Comparison of ENCODE assay signal across 35 cellular contexts in the genomic region with DNA sequence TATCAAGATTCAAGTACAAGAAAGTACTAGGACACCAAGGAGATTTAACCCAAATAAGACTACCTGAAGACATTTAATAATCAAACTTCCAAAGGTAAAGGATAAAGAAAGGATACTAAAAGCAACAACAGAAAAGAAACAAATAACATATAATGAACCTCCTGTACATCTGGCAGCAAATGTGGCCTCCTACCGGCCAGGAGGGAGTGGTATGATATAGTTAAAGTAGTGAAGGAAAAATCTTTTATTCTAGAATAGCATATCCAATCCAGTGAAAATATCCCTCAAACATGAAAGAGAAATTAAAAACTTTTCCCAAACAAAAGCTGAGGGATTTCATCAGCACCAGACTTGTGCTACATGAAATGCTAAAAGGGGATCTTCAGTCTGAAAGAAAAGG.
DNase-seq lines count a peak whose midpoint lies in the region; ATAC-seq, FAIRE-seq and TF ChIP-seq lines count a peak whose summit lies in the region.
"Had no signal": no experiment of that assay in that cellular context is flagged by ENCODE, and none has a peak within 500 bp of the region (broad histone marks: within the 10 kb centered on the region; RNA-seq: fewer than 3 reads in every experiment).

No MANE protein-coding gene starts in this region.

- CTCF ChIA-PET in activated CD4-positive, alpha-beta T cell treated with anti-CD3 and anti-CD28 coated beads for 36 hours (lab: Charles Lee), result no interaction called here

- no peak overlapping the region for H3K4me3 ChIP-seq in LNCaP clone FGC (ENCODE audit: low read depth, low read length)
- no peak overlapping the region for H3K4me3 ChIP-seq in fibroblast of pulmonary artery (replicated peaks; ENCODE audit: low read depth, low read length)
- H3K4me3 ChIP-seq: HAP-1, heart left ventricle, neural progenitor cell, SK-N-MC, skin epidermis had no signal

- H3K4me3 Mint-ChIP-seq in activated CD4-positive, alpha-beta T cell treated with anti-CD3 and anti-CD28 coated beads for 36 hours, result no peak overlapping the region
- H3K4me3 Mint-ChIP-seq: activated T-helper 1 cell treated with anti-CD3 and anti-CD28 coated beads, Interleukin-12 subunit alpha, Interleukin-12 subunit beta, Interleukin-2, Interleukin-4 antibody, amounts not matched to agents 30 ng/mL and 10 ng/mL and 1 ng/mL, durations not matched to agents 14 hours and 24 hours and 36 hours; CD4-positive, alpha-beta T cell; neural progenitor cell; stimulated activated memory B cell treated with anti-CD40 and anti-IgM and Interleukin-4, amounts not matched to agents 10 μg/mL and 1 μg/mL and 100 μg/mL, for 72 hours; T-helper 1 cell treated with Interleukin-12 subunit alpha and Interleukin-12 subunit beta and Interleukin-4 antibody, amounts not matched to agents 30 μg/mL and 1 μg/mL, for 36 hours had no signal

- no peak overlapping the region for H3K27ac Mint-ChIP-seq in activated CD4-positive, alpha-beta T cell treated with anti-CD3 and anti-CD28 coated beads for 36 hours
- H3K27ac Mint-ChIP-seq: activated T-helper 1 cell treated with anti-CD3 and anti-CD28 coated beads, Interleukin-12 subunit alpha, Interleukin-12 subunit beta, Interleukin-2, Interleukin-4 antibody, amounts not matched to agents 30 ng/mL and 10 ng/mL and 1 ng/mL, durations not matched to agents 14 hours and 24 hours and 36 hours; CD4-positive, alpha-beta T cell; neural progenitor cell; stimulated activated memory B cell treated with anti-CD40 and anti-IgM and Interleukin-4, amounts not matched to agents 10 μg/mL and 1 μg/mL and 100 μg/mL, for 72 hours; T-helper 1 cell treated with Interleukin-12 subunit alpha and Interleukin-12 subunit beta and Interleukin-4 antibody, amounts not matched to agents 30 μg/mL and 1 μg/mL, for 36 hours had no signal

- DNase-seq in ELR (ENCODE audit: low read depth) (peak; percentile 22), LNCaP clone FGC (ENCODE audit: low read depth) (no peak), fibroblast of pulmonary artery (ENCODE audit: low read depth) (peak; percentile 4), NOMO-1 treated with dmso at 0.1 percent for 144 hours (lab: John Stamatoyannopoulos, UW; ENCODE audit: unreplicated experiment) (no peak), urothelium cell line (ENCODE audit: low spot score) (no peak)
- no peak for DNase-seq in activated CD4-positive, alpha-beta T cell treated with anti-CD3 and anti-CD28 coated beads for 36 hours
- DNase-seq: activated CD4-positive, alpha-beta T cell treated with anti-CD3 and anti-CD28 coated beads, Interleukin-2, amount 50 U/mL, for 48 hours; activated naive CD4-positive, alpha-beta T cell treated with anti-CD3 and anti-CD28 coated beads, Interleukin-2, amount 50 U/mL, for 16 hours; amygdala; CD4-positive, alpha-beta T cell; DND-41; effector CD4-positive, alpha-beta T cell; foreskin melanocyte; heart left ventricle; Kasumi-1; kidney; NCI-H146; NCI-H2107; NCI-H345; NCI-H748 treated with DMSO at 0.1 percent for 48 hours; substantia nigra; trophoblast cell had no signal

- no peaks in the 10 kb centered on the region for H3K36me3 Mint-ChIP-seq in activated CD4-positive, alpha-beta T cell treated with anti-CD3 and anti-CD28 coated beads for 36 hours (ENCODE audit: low read depth)
- H3K36me3 Mint-ChIP-seq: neural progenitor cell; stimulated activated memory B cell treated with anti-CD40 and anti-IgM and Interleukin-4, amounts not matched to agents 10 μg/mL and 1 μg/mL and 100 μg/mL, for 72 hours had no signal

- no peak for ATAC-seq in activated CD4-positive, alpha-beta T cell treated with anti-CD3 and anti-CD28 coated beads for 36 hours
- no peak for ATAC-seq in HG02981 (IDR thresholded peaks at IDR 0.05; ENCODE audit: unreplicated experiment)
- ATAC-seq: heart left ventricle; stimulated activated memory B cell treated with anti-CD40 and anti-IgM and Interleukin-4, amounts not matched to agents 10 μg/mL and 1 μg/mL and 100 μg/mL, for 72 hours had no signal

- peaks cover 7% of the 10 kb centered on the region for H3K9me3 Mint-ChIP-seq in activated CD4-positive, alpha-beta T cell treated with anti-CD3 and anti-CD28 coated beads for 36 hours (ENCODE audit: low read depth)
- H3K9me3 Mint-ChIP-seq: neural progenitor cell; T-helper 1 cell treated with Interleukin-12 subunit alpha and Interleukin-12 subunit beta and Interleukin-4 antibody, amounts not matched to agents 30 μg/mL and 1 μg/mL, for 36 hours had no signal

- POLR2A ChIA-PET in activated CD4-positive, alpha-beta T cell treated with anti-CD3 and anti-CD28 coated beads for 36 hours (lab: Charles Lee), result no interaction called here

- no peak for FAIRE-seq in urothelium cell line (lab: Jason Lieb, UNC)
- FAIRE-seq: colon, GM12892, kidney had no signal

- no peaks in the 10 kb centered on the region for H3K4me1 Mint-ChIP-seq in activated CD4-positive, alpha-beta T cell treated with anti-CD3 and anti-CD28 coated beads for 36 hours
- H3K4me1 Mint-ChIP-seq: stimulated activated memory B cell treated with anti-CD40 and anti-IgM and Interleukin-4, amounts not matched to agents 10 μg/mL and 1 μg/mL and 100 μg/mL, for 72 hours had no signal

- H3K27ac ChIP-seq in VCaP, result no peak overlapping the region
- H3K27ac ChIP-seq: epithelial cell of prostate, heart left ventricle, neural progenitor cell, parathyroid adenoma, SK-N-MC, skin epidermis had no signal

- H3K27me3 Mint-ChIP-seq in activated CD4-positive, alpha-beta T cell treated with anti-CD3 and anti-CD28 coated beads for 36 hours, result no peaks in the 10 kb centered on the region
- H3K27me3 Mint-ChIP-seq: CD4-positive, alpha-beta T cell; stimulated activated memory B cell treated with anti-CD40 and anti-IgM and Interleukin-4, amounts not matched to agents 10 μg/mL and 1 μg/mL and 100 μg/mL, for 72 hours had no signal

- intact Hi-C loops in activated CD4-positive, alpha-beta T cell treated with anti-CD3 and anti-CD28 coated beads for 36 hours (cut with DNase I, micrococcal nuclease), result no loop called here

- TF ChIP-seq CTCF in LNCaP clone FGC (IDR thresholded peaks at IDR 0.05; ENCODE audit: control insufficient read depth, extremely low read depth, insufficient read depth) (peak; percentile 26; the same call in 1 of the 2 replicates), VCaP (conservative IDR thresholded peaks at IDR 0.05) (peak; percentile 36), fibroblast of pulmonary artery (IDR thresholded peaks at IDR 0.05; ENCODE audit: low read length, missing control alignments) (no peak)

Comparison
In these comparisons a context has a peak if more than half of its experiments do, and no peak if none do; other contexts are left out.
1. DNase-seq: peak in ELR (single experiment) and fibroblast of pulmonary artery (single experiment); none in LNCaP clone FGC (single experiment), NOMO-1 treated with dmso at 0.1 percent for 144 hours (single experiment), activated CD4-positive, alpha-beta T cell treated with anti-CD3 and anti-CD28 coated beads for 36 hours (single experiment) and urothelium cell line (single experiment).